In the genomic region with DNA sequence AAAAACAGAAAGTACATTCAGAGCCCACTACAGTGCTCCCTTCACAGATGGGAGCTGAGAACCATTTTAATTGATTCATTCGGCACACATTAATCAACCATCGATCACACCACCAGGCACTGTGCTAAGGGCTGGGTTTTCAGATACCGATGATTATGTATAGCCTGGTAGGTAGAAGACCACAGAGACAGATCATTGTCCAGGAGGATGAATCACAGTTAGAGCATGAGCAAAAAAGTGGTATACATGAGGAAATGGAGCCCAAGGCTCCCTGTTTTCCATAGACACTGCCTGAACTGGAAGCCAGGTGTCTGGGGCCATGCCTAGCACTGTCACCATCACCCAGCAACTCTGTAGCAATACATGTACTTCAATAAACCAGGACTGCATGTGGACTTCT, we compare ENCODE assay signal across 24 cellular contexts. TPM values are rescaled to one million over a fixed set of nuclear protein-coding genes. Genes with fewer than 3 reads are reported as not detected.
A peak's percentile ranks its signal among the peaks of the same experiment; 100 is the strongest.
DNase-seq lines count a peak whose midpoint lies in the region; ATAC-seq, FAIRE-seq and TF ChIP-seq lines count a peak whose summit lies in the region.
"Had no signal": no experiment of that assay in that cellular context is flagged by ENCODE, and none has a peak within 500 bp of the region (broad histone marks: within the 10 kb centered on the region; RNA-seq: fewer than 3 reads in every experiment).

No MANE protein-coding gene starts in this region.

- no peak overlapping the region for H2BK12ac ChIP-seq in neuronal stem cell (ENCODE audit: low read length)

- H3K27ac ChIP-seq in GM23248 (no peak overlapping the region), OCI-LY7 (ENCODE audit: low read depth, low read length, poor library complexity, severe bottlenecking) (no peak overlapping the region), K562 (ENCODE audit: extremely low read depth, low read depth, low read length) (no peak overlapping the region), neuronal stem cell (replicated peaks; ENCODE audit: low read length) (no peak overlapping the region)
- H3K27ac ChIP-seq: BLaER1, RWPE1 had no signal

- H2AFZ ChIP-seq in GM23248: no peak overlapping the region
- peak overlapping the region; percentile 59; the same call in 1 of the 2 replicates for H2AFZ ChIP-seq in OCI-LY7 (ENCODE audit: low read length)
- H2AFZ ChIP-seq in K562 (ENCODE audit: low read depth, low read length): peak overlapping the region; percentile 33; the same call in 1 of the 2 replicates
- H2AFZ ChIP-seq in neuronal stem cell (ENCODE audit: low read length): no peak overlapping the region

- H2BK120ac ChIP-seq in neuronal stem cell (ENCODE audit: low read depth, low read length): no peak overlapping the region

- H3K9me2 ChIP-seq in GM23248 (ENCODE audit: insufficient read depth) (no peaks in the 10 kb centered on the region), OCI-LY7 (ENCODE audit: insufficient read depth, low read length) (no peaks in the 10 kb centered on the region)

- H3K79me2 ChIP-seq in GM23248 (ENCODE audit: insufficient read depth) (no peaks in the 10 kb centered on the region), OCI-LY7 (ENCODE audit: insufficient read depth, low read depth, low read length) (no peaks in the 10 kb centered on the region), K562 (ENCODE audit: control insufficient read depth, insufficient read depth, low read length) (no peaks in the 10 kb centered on the region)

- H3K9me3 ChIP-seq in GM23248 (ENCODE audit: low read depth) (no peaks in the 10 kb centered on the region), OCI-LY7 (ENCODE audit: low read length) (no peaks in the 10 kb centered on the region), K562 (replicated peaks; ENCODE audit: control insufficient read depth, insufficient read depth, low read depth, low read length) (no peaks in the 10 kb centered on the region), neuronal stem cell (replicated peaks in 1 of 2; ENCODE audit: control insufficient read depth in 2 of 2, insufficient read depth in 1 of 2, low read depth in 1 of 2, low read length in 2 of 2) (no peaks in the 10 kb centered on the region)
- H3K9me3 ChIP-seq: A549, BLaER1 had no signal

- H3K4me3 Mint-ChIP-seq in type B pancreatic cell: no peak overlapping the region
- H3K4me3 Mint-ChIP-seq: CD4-positive, alpha-beta memory T cell had no signal

- H3K9ac ChIP-seq in GM23248: no peak overlapping the region
- no peak overlapping the region for H3K9ac ChIP-seq in K562 (ENCODE audit: insufficient read depth in 1 of 2, low read depth in 2 of 2, low read length in 2 of 2)
- no peak overlapping the region for H3K9ac ChIP-seq in neuronal stem cell (ENCODE audit: low read depth, low read length, poor library complexity)
- H3K9ac ChIP-seq: BLaER1 had no signal

- H3K36me3 Mint-ChIP-seq in type B pancreatic cell: no peaks in the 10 kb centered on the region
- H3K36me3 Mint-ChIP-seq: CD4-positive, alpha-beta memory T cell had no signal

- no peaks in the 10 kb centered on the region; the same call in 1 of the 2 replicates for H3F3A ChIP-seq in GM23248 (ENCODE audit: insufficient read depth)

- no peak for FAIRE-seq in K562 (lab: Jason Lieb, UNC)
- FAIRE-seq: A549, GM12892 had no signal

- no peaks in the 10 kb centered on the region for H3K36me3 ChIP-seq in GM23248 (ENCODE audit: low read depth)
- H3K36me3 ChIP-seq in OCI-LY7 (ENCODE audit: insufficient read depth, low read length): no peaks in the 10 kb centered on the region
- H3K36me3 ChIP-seq in K562 (ENCODE audit: control insufficient read depth, insufficient read depth, low read length): no peaks in the 10 kb centered on the region
- H3K36me3 ChIP-seq in neuronal stem cell (replicated peaks in 1 of 2; ENCODE audit: control insufficient read depth in 2 of 2, insufficient read depth in 2 of 2, low read length in 2 of 2): no peaks in the 10 kb centered on the region
- H3K36me3 ChIP-seq: BLaER1 had no signal

- no peak overlapping the region for H4K8ac ChIP-seq in neuronal stem cell (ENCODE audit: low read depth, low read length)

- POLR2A ChIA-PET in OCI-LY7 (lab: Charles Lee): interaction anchor here (0.6 kb wide), 1 partner anchor 249 kb away, joined by 3 read pairs; no protein-coding TSS in a partner anchor
- POLR2A ChIA-PET in K562 (lab: Yijun Ruan, JAX): no interaction called here

- H2BK15ac ChIP-seq in neuronal stem cell (ENCODE audit: low read length): no peak overlapping the region

- H3K4me2 ChIP-seq in GM23248 (ENCODE audit: unreplicated experiment) (no peak overlapping the region), OCI-LY7 (ENCODE audit: low read length) (no peak overlapping the region), K562 (ENCODE audit: insufficient read depth, low read length) (no peak overlapping the region), neuronal stem cell (ENCODE audit: insufficient read depth, low read length, poor library complexity, severe bottlenecking) (no peak overlapping the region)
- H3K4me2 ChIP-seq: BLaER1 had no signal

- TF ChIP-seq RAD21 in K562 (CRISPR knock-in tag; conservative IDR thresholded peaks at IDR 0.05 in 1 of 2, IDR thresholded peaks at IDR 0.05 in 1 of 2): no peak

- intact Hi-C loops in OCI-LY7 (cut with micrococcal nuclease; ENCODE audit: unreplicated experiment) (loop anchor here (5.0 kb wide), 1 partner anchor 65 kb away; no protein-coding TSS in a partner anchor), K562 (cut with micrococcal nuclease) (no loop called here)

- H4K20me1 ChIP-seq in GM23248 (ENCODE audit: insufficient read depth) (no peaks in the 10 kb centered on the region), OCI-LY7 (ENCODE audit: insufficient read depth, low read length) (no peaks in the 10 kb centered on the region), K562 (replicated peaks; ENCODE audit: control insufficient read depth, insufficient read depth, low read length) (no peaks in the 10 kb centered on the region)
- H4K20me1 ChIP-seq: BLaER1 had no signal

- in situ Hi-C loops in GM23248 (cut with MboI) (loop anchor here (5.0 to 25.0 kb wide), 2 partner anchors 340 to 590 kb away; no protein-coding TSS in a partner anchor), K562 (cut with MboI) (no loop called here)

- DNase-seq in GM23248: peak; percentile 28
- DNase-seq in OCI-LY7 (ENCODE audit: low spot score): no peak
- no peak for DNase-seq in K562 (ENCODE audit: extremely low read depth in 1 of 4, low spot score in 3 of 4)
- peak; percentile 45 for DNase-seq in kidney tubule cell (ENCODE audit: low spot score)
- DNase-seq in NCI-H1436 (lab: John Stamatoyannopoulos, UW): no peak
- no peak for DNase-seq in neuronal stem cell (ENCODE audit: low spot score)
- DNase-seq in type B pancreatic cell (ENCODE audit: extremely low spot score, unreplicated experiment): no peak
- no peak for DNase-seq in putamen (ENCODE audit: low spot score)
- DNase-seq: CD4-positive, alpha-beta memory T cell; DMS53; H7; Karpas-422; MM.1S; NCI-H1092; NCI-H146; NCI-H2029 treated with DMSO at 0.1 percent for 48 hours; NCI-H2171 treated with DMSO at 0.1 percent for 48 hours; NCI-H748 treated with DMSO at 0.1 percent for 48 hours; NK-92 treated with Interleukin-12 subunit alpha and Interleukin-12 subunit beta, amount 100 ng/mL, for 24 hours; SIG-M5 had no signal

- TF ChIP-seq POLR2A in K562 (conservative IDR thresholded peaks at IDR 0.05): no peak

- H3K27ac Mint-ChIP-seq in type B pancreatic cell: no peak overlapping the region

- CTCF ChIA-PET in OCI-LY7 (lab: Charles Lee; ENCODE audit: unreplicated experiment) (no interaction called here), K562 (lab: Yijun Ruan, JAX; ENCODE audit: low intra/inter-chr PET ratio) (no interaction called here)

- H2BK5ac ChIP-seq in neuronal stem cell (ENCODE audit: low read length): no peak overlapping the region

- H3K27me3 ChIP-seq in GM23248 (replicated peaks; ENCODE audit: insufficient read depth) (no peaks in the 10 kb centered on the region), K562 (ENCODE audit: control insufficient read depth in 2 of 2, insufficient read depth in 2 of 2, low read length in 2 of 2) (no peaks in the 10 kb centered on the region), neuronal stem cell (ENCODE audit: control insufficient read depth in 3 of 3, insufficient read depth in 3 of 3, low read depth in 1 of 3, low read length in 3 of 3) (peaks cover 0 to 29% (median 0%) of the 10 kb centered on the region in 3 experiments)
- H3K27me3 ChIP-seq: BLaER1 had no signal

- no TSS peak for BruUV-seq in OCI-LY7 (replicated peaks; lab: Mats Ljungman, UMichigan)
- BruUV-seq in K562 (replicated peaks; lab: Mats Ljungman, UMichigan): no TSS peak

- ATAC-seq in K562: peak; percentile 50; the same call in 2 of the 3 replicates
- ATAC-seq: A549 had no signal

- H3K9me1 ChIP-seq in K562 (ENCODE audit: control insufficient read depth, insufficient read depth, low read length): no peaks in the 10 kb centered on the region

- no peak overlapping the region for H4K91ac ChIP-seq in neuronal stem cell (ENCODE audit: low read depth, low read length, poor library complexity)

- H3K23ac ChIP-seq in neuronal stem cell (ENCODE audit: low read depth, low read length, poor library complexity): no peak overlapping the region

- no peak for TF ChIP-seq EP300 in K562 (IDR thresholded peaks at IDR 0.05; ENCODE audit: low read length)

- H3K18ac ChIP-seq in neuronal stem cell (ENCODE audit: low read length): no peak overlapping the region

- peaks cover 10% of the 10 kb centered on the region for H3K4me1 Mint-ChIP-seq in type B pancreatic cell (ENCODE audit: unreplicated experiment)

- H3K4ac ChIP-seq in neuronal stem cell (ENCODE audit: low read length): no peak overlapping the region

- H3K79me1 ChIP-seq in neuronal stem cell (ENCODE audit: low read depth, low read length): no peaks in the 10 kb centered on the region

- H3K4me1 ChIP-seq in GM23248 (ENCODE audit: insufficient read depth) (peaks cover 1% of the 10 kb centered on the region), OCI-LY7 (ENCODE audit: insufficient read depth, low read length, poor library complexity, severe bottlenecking) (peaks cover 15% of the 10 kb centered on the region), K562 (replicated peaks in 1 of 2; ENCODE audit: control insufficient read depth in 2 of 2, insufficient read depth in 2 of 2, low read length in 2 of 2) (peaks cover 0 to 14% of the 10 kb centered on the region in 2 experiments; a peak in 3 of 5 replicates), neuronal stem cell (ENCODE audit: control insufficient read depth in 2 of 2, insufficient read depth in 1 of 2, low read depth in 1 of 2, low read length in 2 of 2) (peaks cover 0 to 12% of the 10 kb centered on the region in 2 donors)

- no peak overlapping the region for H3K4me3 ChIP-seq in GM23248
- no peak overlapping the region for H3K4me3 ChIP-seq in OCI-LY7 (ENCODE audit: low read depth, low read length, poor library complexity, severe bottlenecking)
- no peak overlapping the region for H3K4me3 ChIP-seq in K562
- H3K4me3 ChIP-seq in neuronal stem cell (ENCODE audit: low read length in 2 of 2): no peak overlapping the region
- H3K4me3 ChIP-seq: A549, BLaER1 had no signal

- peaks cover 23% of the 10 kb centered on the region for H3K27me3 Mint-ChIP-seq in type B pancreatic cell
- H3K27me3 Mint-ChIP-seq: CD4-positive, alpha-beta memory T cell had no signal

- H3K14ac ChIP-seq in neuronal stem cell (ENCODE audit: low read length): no peak overlapping the region

- whole genome bisulfite sequencing in GM23248 (ENCODE audit: low coverage in 1 of 2, low lambda C conversion rate in 2 of 2, missing lambda C conversion rate in 2 of 2), 2 experiments: 88 to 92% methylated on average over 3 of the region's 3 CpGs
- WGBS in K562 (ENCODE audit: insufficient coverage, low coverage, missing lambda C conversion rate): 35% methylated on average over 3 of the region's 3 CpGs
- WGBS in neuronal stem cell (ENCODE audit: extremely low coverage in 2 of 2, insufficient read length in 2 of 2, insufficient replicate concordance in 1 of 2), 2 donors: no CpG with 5 or more reads among the region's 3 CpGs

- H3K9me3 Mint-ChIP-seq in type B pancreatic cell: no peaks in the 10 kb centered on the region
- H3K9me3 Mint-ChIP-seq: CD4-positive, alpha-beta memory T cell had no signal

- no peak overlapping the region for H2AK5ac ChIP-seq in neuronal stem cell (ENCODE audit: low read depth, low read length)

- TF ChIP-seq CTCF in OCI-LY7 (conservative IDR thresholded peaks at IDR 0.05; ENCODE audit: low read length) (no peak), K562 (IDR thresholded peaks at IDR 0.05 in 2 of 3, conservative IDR thresholded peaks at IDR 0.05 in 1 of 3; ENCODE audit: insufficient read depth in 2 of 3, low read depth in 1 of 3, low read length in 3 of 3) (no peak), type B pancreatic cell (conservative IDR thresholded peaks at IDR 0.05) (no peak)

RNA-seq across cellular contexts. Expression of a gene that starts 9.0 kb away (rescaled TPM):
- 2.7 and 3.8 TPM in 2 replicates for total RNA-seq in GM23248 (2014; rRNA removed; shearing (Covaris generic))
- 3.5 and 3.9 TPM in 2 replicates for polyA plus RNA-seq in GM23248 (2016; fragmentation: Nextera tagmentation; extraction: Ambion mirVana)
- 1.5 and 2.2 TPM in 2 replicates for total RNA-seq in OCI-LY7 (2014; rRNA removed; shearing (Covaris generic))
- 1.9 and 3.3 TPM in 2 replicates for total RNA-seq in OCI-LY7 (2022)
- total RNA-seq in K562 (2011; cell fraction: chromatin; rRNA removed; ENCODE audit: low replicate concordance): 1.9 and 4.4 TPM in 2 replicates
- 1.1 and 1.3 TPM in 2 replicates for total RNA-seq in K562 (2011; cell fraction: nucleolus; rRNA removed)
- 0.95 and 1.1 TPM in 2 replicates for total RNA-seq in K562 (2011; cell fraction: nucleoplasm; rRNA removed)
- 0.27 and 0.29 TPM in 2 replicates for total RNA-seq in K562 (2014; rRNA removed)
- total RNA-seq in K562 (2014; rRNA removed; fragmentation: Illumina TruSeq; extraction: Trizol): 0.40 and 0.61 TPM in 2 replicates
- 0.19 and 0.47 TPM in 2 replicates for total RNA-seq in K562 (2015; rRNA removed; fragmentation: Illumina TruSeq; extraction: Trizol)
- 0.67 and 0.86 TPM in 2 replicates for total RNA-seq in K562 (2021)
- 0.18 and 0.21 TPM in 2 replicates for polyA plus RNA-seq in K562 (2011; rRNA removed)
- 0.07 and 0.36 TPM in 2 replicates for polyA plus RNA-seq in K562 (2011; cell fraction: cytosol; rRNA removed)
- polyA plus RNA-seq in K562 (2011; cell fraction: nucleus; rRNA removed): 0.11 and 1.1 TPM in 2 replicates
- polyA plus RNA-seq in K562 (2012): 0.89 and 1.1 TPM in 2 replicates
- polyA plus RNA-seq in K562 (2014; fragmentation: Illumina TruSeq; extraction: Trizol): 0.89 and 1.4 TPM in 2 replicates
- under 1 TPM; 0.20 to 0.21 TPM for polyA plus RNA-seq in K562 (2014; fragmentation: Nextera tagmentation; extraction: Ambion mirVana)
- 0.09 and 0.13 TPM in 2 replicates for polyA plus RNA-seq in K562 (2014; rRNA removed)
- polyA minus RNA-seq in K562 (2011; rRNA and poly(A)+ RNA removed): 0.18 and 0.98 TPM in 2 replicates
- 1.1 and 1.6 TPM in 2 replicates for polyA minus RNA-seq in K562 (2011; cell fraction: cytosol; rRNA and poly(A)+ RNA removed)
- 0.94 and 1.00 TPM in 2 replicates for polyA minus RNA-seq in K562 (2011; cell fraction: nucleus; rRNA and poly(A)+ RNA removed)
- 2.1 TPM for polyA plus RNA-seq in neuronal stem cell (2013, experiment 1 of 2)
- polyA plus RNA-seq in neuronal stem cell (2013, experiment 2 of 2): 2.3 TPM
- 15.5 and 35.5 TPM in 2 replicates for total RNA-seq in type B pancreatic cell (ENCODE audit: low replicate concordance)

Comparison
In these comparisons a context has a peak if more than half of its experiments do, and no peak if none do; other contexts are left out.
1. DNase-seq: peak in GM23248 (single experiment) and kidney tubule cell (single experiment); none in OCI-LY7 (single experiment), K562 (0 of 4), NCI-H1436 (single experiment), neuronal stem cell (single experiment), type B pancreatic cell (single experiment) and putamen (single experiment).
2. H2AFZ ChIP-seq: peak in OCI-LY7 (single experiment) and K562 (single experiment); none in GM23248 (single experiment) and neuronal stem cell (single experiment).